In genomic region chr19:35905178-35905727, GRCh38 we compare ENCODE assay signal across 14 cellular contexts. TPM values are rescaled to one million over a fixed set of nuclear protein-coding genes. Genes with fewer than 3 reads are reported as not detected.
DNase-seq lines count a peak whose midpoint lies in the region; ATAC-seq and TF ChIP-seq lines count a peak whose summit lies in the region.
"Had no signal": no experiment of that assay in that cellular context is flagged by ENCODE, and none has a peak within 500 bp of the region (broad histone marks: within the 10 kb centered on the region; RNA-seq: fewer than 3 reads in every experiment).

No MANE protein-coding gene starts in this region.

- WGBS in mesenchymal stem cell: 76% methylated on average over 6 of the region's 6 CpGs
- WGBS in tibial nerve, 2 donors: 71 to 79% methylated on average over 6 of the region's 6 CpGs
- 48% methylated on average over 6 of the region's 6 CpGs for WGBS in hepatocyte (ENCODE audit: low lambda C conversion rate, missing lambda C conversion rate)

- peak overlapping the region; percentile 39 for H3K4me3 Mint-ChIP-seq in activated naive CD4-positive, alpha-beta T cell treated with anti-CD3 and anti-CD28 coated beads, Interleukin-2, amount 50 U/mL, for 24 hours
- H3K4me3 Mint-ChIP-seq in activated CD8-positive, alpha-beta T cell treated with anti-CD3 and anti-CD28 coated beads, Interleukin-2, amount 10 ng/mL, durations not matched to agents 7 days and 5 days: no peak overlapping the region
- no peak overlapping the region for H3K4me3 Mint-ChIP-seq in HFFc6

- H3K4me2 ChIP-seq in mesenchymal stem cell (ENCODE audit: low read length, poor library complexity, severe bottlenecking) (no peak overlapping the region), hepatocyte (no peak overlapping the region)
- H3K4me2 ChIP-seq: SK-N-SH had no signal

- H2AFZ ChIP-seq in mesenchymal stem cell (ENCODE audit: low read depth, low read length) (no peak overlapping the region), hepatocyte (no peak overlapping the region)

- H3K4ac ChIP-seq in mesenchymal stem cell (ENCODE audit: low read depth in 1 of 2, low read length in 2 of 2): no peak overlapping the region

- TF ChIP-seq POLR2A in tibial nerve (IDR thresholded peaks at IDR 0.05): no peak

- no peak overlapping the region for H3K4me3 ChIP-seq in mesenchymal stem cell (ENCODE audit: insufficient read depth in 1 of 2, low read depth in 1 of 2, low read length in 2 of 2)
- no peak overlapping the region for H3K4me3 ChIP-seq in tibial nerve
- no peak overlapping the region for H3K4me3 ChIP-seq in hepatocyte

- no peak overlapping the region for H3K23ac ChIP-seq in mesenchymal stem cell (ENCODE audit: low read length in 2 of 2)

- CTCF ChIA-PET in activated CD8-positive, alpha-beta T cell treated with anti-CD3 and anti-CD28 coated beads, Interleukin-2, amount 10 ng/mL, durations not matched to agents 7 days and 5 days (lab: Charles Lee): interaction anchor here (1.3 kb wide), 1 partner anchor 26 kb away, joined by 5 read pairs; no protein-coding TSS in a partner anchor

- H2BK5ac ChIP-seq in mesenchymal stem cell (ENCODE audit: low read depth, low read length, poor library complexity, severe bottlenecking): no peak overlapping the region

- H4K20me1 ChIP-seq in hepatocyte (ENCODE audit: insufficient read depth, poor library complexity, severe bottlenecking): no peaks in the 10 kb centered on the region

- H3K14ac ChIP-seq in mesenchymal stem cell (ENCODE audit: low read length in 2 of 2): no peak overlapping the region

- H3K36me3 ChIP-seq in mesenchymal stem cell (ENCODE audit: control insufficient read depth in 1 of 2, insufficient read depth in 2 of 2, low read depth in 1 of 2, low read length in 2 of 2): no peaks in the 10 kb centered on the region
- H3K36me3 ChIP-seq in tibial nerve: no peaks in the 10 kb centered on the region
- H3K36me3 ChIP-seq in hepatocyte (replicated peaks; ENCODE audit: insufficient read depth, low read depth): no peaks in the 10 kb centered on the region

- POLR2A ChIA-PET in activated CD8-positive, alpha-beta T cell treated with anti-CD3 and anti-CD28 coated beads, Interleukin-2, amount 10 ng/mL, durations not matched to agents 7 days and 5 days (lab: Charles Lee): no interaction called here

- no peak overlapping the region for H2BK120ac ChIP-seq in mesenchymal stem cell (ENCODE audit: low read depth, low read length)

- peak overlapping the region; percentile 37 for H2BK15ac ChIP-seq in mesenchymal stem cell (ENCODE audit: low read depth, poor library complexity, severe bottlenecking)

- H3K18ac ChIP-seq in mesenchymal stem cell (ENCODE audit: low read depth in 1 of 2, low read length in 2 of 2): no peak overlapping the region

- TF ChIP-seq CTCF in tibial nerve (IDR thresholded peaks at IDR 0.05) (no peak), hepatocyte (IDR thresholded peaks at IDR 0.05; ENCODE audit: poor library complexity) (no peak), HFFc6 (IDR thresholded peaks at IDR 0.05) (no peak)

- no peak overlapping the region for H3K9ac ChIP-seq in mesenchymal stem cell (ENCODE audit: low read length)
- H3K9ac ChIP-seq: SK-N-SH had no signal

- ATAC-seq in activated CD8-positive, alpha-beta T cell treated with anti-CD3 and anti-CD28 coated beads, Interleukin-2, amount 10 ng/mL, durations not matched to agents 7 days and 5 days: no peak

- H3K79me2 ChIP-seq in hepatocyte: no peaks in the 10 kb centered on the region

- H3K9me2 ChIP-seq in hepatocyte (replicated peaks; ENCODE audit: insufficient read depth): no peaks in the 10 kb centered on the region
- H3K9me2 ChIP-seq: SK-N-SH had no signal

- H3K27ac ChIP-seq in mesenchymal stem cell (ENCODE audit: low read length, poor library complexity, severe bottlenecking) (no peak overlapping the region), tibial nerve (peak overlapping the region in 3 of 4 donors; percentile 8 to 94 (median 93)), hepatocyte (no peak overlapping the region)

- H3K27me3 ChIP-seq in mesenchymal stem cell (ENCODE audit: control insufficient read depth in 1 of 2, insufficient read depth in 1 of 2, low read length in 2 of 2) (no peaks in the 10 kb centered on the region), tibial nerve (no peaks in the 10 kb centered on the region), hepatocyte (no peaks in the 10 kb centered on the region)

- no peaks in the 10 kb centered on the region for H3K27me3 Mint-ChIP-seq in activated naive CD4-positive, alpha-beta T cell treated with anti-CD3 and anti-CD28 coated beads, Interleukin-2, amount 50 U/mL, for 24 hours
- H3K27me3 Mint-ChIP-seq in activated CD8-positive, alpha-beta T cell treated with anti-CD3 and anti-CD28 coated beads, Interleukin-2, amount 10 ng/mL, durations not matched to agents 7 days and 5 days (ENCODE audit: low read depth): no peaks in the 10 kb centered on the region
- H3K27me3 Mint-ChIP-seq in HFFc6 (ENCODE audit: insufficient read depth): peaks cover 2% of the 10 kb centered on the region; the same call in 1 of the 2 replicates

- peak overlapping the region; percentile 61 for H3K27ac Mint-ChIP-seq in activated naive CD4-positive, alpha-beta T cell treated with anti-CD3 and anti-CD28 coated beads, Interleukin-2, amount 50 U/mL, for 24 hours
- peak overlapping the region; percentile 81 for H3K27ac Mint-ChIP-seq in activated CD8-positive, alpha-beta T cell treated with anti-CD3 and anti-CD28 coated beads, Interleukin-2, amount 10 ng/mL, durations not matched to agents 7 days and 5 days
- no peak overlapping the region for H3K27ac Mint-ChIP-seq in HFFc6

- H3K4me1 Mint-ChIP-seq in activated naive CD4-positive, alpha-beta T cell treated with anti-CD3 and anti-CD28 coated beads, Interleukin-2, amount 50 U/mL, for 24 hours: peaks cover 52% of the 10 kb centered on the region
- H3K4me1 Mint-ChIP-seq in activated CD8-positive, alpha-beta T cell treated with anti-CD3 and anti-CD28 coated beads, Interleukin-2, amount 10 ng/mL, durations not matched to agents 7 days and 5 days (ENCODE audit: low read depth): peaks cover 62% of the 10 kb centered on the region
- H3K4me1 Mint-ChIP-seq in HFFc6 (ENCODE audit: low read depth): peaks cover 55% of the 10 kb centered on the region

- H2AK5ac ChIP-seq in mesenchymal stem cell (ENCODE audit: low read length, severe bottlenecking): no peak overlapping the region

- DNase-seq in activated naive CD4-positive, alpha-beta T cell treated with Interleukin-2 at 50 U/mL for 16 hours: no peak
- no peak for DNase-seq in activated CD8-positive, alpha-beta T cell treated with anti-CD3 and anti-CD28 coated beads, Interleukin-2, amount 10 ng/mL, durations not matched to agents 7 days and 5 days
- peak; percentile 48 for DNase-seq in mesenchymal stem cell
- DNase-seq in tibial nerve (ENCODE audit: low spot score in 2 of 2): no peak
- no peak for DNase-seq in NCI-H748 (lab: John Stamatoyannopoulos, UW; ENCODE audit: unreplicated experiment)
- DNase-seq in hepatocyte (ENCODE audit: low spot score): no peak
- no peak for DNase-seq in HFFc6
- DNase-seq: NCI-H1417; NCI-H748 treated with DMSO at 0.1 percent for 48 hours; SK-N-SH; stimulated activated naive CD4-positive, alpha-beta T cell treated with Interleukin-2 at 50 U/mL for 16 hours had no signal

- no peaks in the 10 kb centered on the region for H3K79me1 ChIP-seq in mesenchymal stem cell (replicated peaks; ENCODE audit: low read length, poor library complexity, severe bottlenecking)

- no peak overlapping the region for H4K91ac ChIP-seq in mesenchymal stem cell (ENCODE audit: low read length)

- peak overlapping the region in 1 of 2 experiments; percentile 12 for H2BK12ac ChIP-seq in mesenchymal stem cell (ENCODE audit: low read length in 2 of 2)

- H3K36me3 Mint-ChIP-seq in activated naive CD4-positive, alpha-beta T cell treated with anti-CD3 and anti-CD28 coated beads, Interleukin-2, amount 50 U/mL, for 24 hours: no peaks in the 10 kb centered on the region
- peaks cover 17% of the 10 kb centered on the region for H3K36me3 Mint-ChIP-seq in activated CD8-positive, alpha-beta T cell treated with anti-CD3 and anti-CD28 coated beads, Interleukin-2, amount 10 ng/mL, durations not matched to agents 7 days and 5 days (ENCODE audit: low read depth)
- H3K36me3 Mint-ChIP-seq in HFFc6 (ENCODE audit: low read depth): no peaks in the 10 kb centered on the region

- no peak overlapping the region for H4K8ac ChIP-seq in mesenchymal stem cell (ENCODE audit: low read length)

- H3K4me1 ChIP-seq in mesenchymal stem cell (ENCODE audit: control insufficient read depth, insufficient read depth, low read depth, low read length) (peaks cover 22% of the 10 kb centered on the region), tibial nerve (peaks cover 0 to 51% (median 25%) of the 10 kb centered on the region in 4 donors), hepatocyte (ENCODE audit: insufficient read depth) (no peaks in the 10 kb centered on the region)

- TF ChIP-seq EP300 in tibial nerve (IDR thresholded peaks at IDR 0.05): no peak

- H3K9me3 ChIP-seq in mesenchymal stem cell (ENCODE audit: control insufficient read depth, low read length): no peaks in the 10 kb centered on the region
- no peaks in the 10 kb centered on the region for H3K9me3 ChIP-seq in tibial nerve
- H3K9me3 ChIP-seq in hepatocyte (ENCODE audit: low read depth): no peaks in the 10 kb centered on the region
- H3K9me3 ChIP-seq: SK-N-SH had no signal

- no peaks in the 10 kb centered on the region for H3K9me3 Mint-ChIP-seq in activated naive CD4-positive, alpha-beta T cell treated with anti-CD3 and anti-CD28 coated beads, Interleukin-2, amount 50 U/mL, for 24 hours
- H3K9me3 Mint-ChIP-seq in activated CD8-positive, alpha-beta T cell treated with anti-CD3 and anti-CD28 coated beads, Interleukin-2, amount 10 ng/mL, durations not matched to agents 7 days and 5 days (ENCODE audit: insufficient read depth): no peaks in the 10 kb centered on the region
- no peaks in the 10 kb centered on the region for H3K9me3 Mint-ChIP-seq in HFFc6

RNA-seq across cellular contexts. Expression of gene TYROBP, which starts 2.8 kb away (rescaled TPM):
- total RNA-seq in activated CD8-positive, alpha-beta T cell treated with anti-CD3 and anti-CD28 coated beads, Interleukin-2, amount 10 ng/mL, durations not matched to agents 7 days and 5 days: under 1 TPM; 0.52 to 0.71 TPM
- polyA plus RNA-seq in mesenchymal stem cell (2013, experiment 1 of 2): 0.80 TPM
- 0.53 TPM for polyA plus RNA-seq in mesenchymal stem cell (2013, experiment 2 of 2)
- total RNA-seq in tibial nerve: 100 to 1,000 TPM in 3 of 4 donors, 10 to 100 TPM in 1; 41.4 to 122 (median 117) TPM
- total RNA-seq in hepatocyte: 2.8 and 5.9 TPM in 2 replicates
- 2.9 and 4.9 TPM in 2 replicates for polyA plus RNA-seq in hepatocyte
- not detected for total RNA-seq in HFFc6 (2021; fragmentation: NEBNext Ultra II Directional; extraction: Animal tissue kit (Norgen Biotek cat#: 25700))
- total RNA-seq: astrocyte, endothelial cell of umbilical vein had no signal
- polyA plus RNA-seq: endothelial cell of umbilical vein, SK-N-SH had no signal

RNA-seq across cellular contexts. Expression of gene HCST, which starts 2.9 kb away (rescaled TPM):
- 100 to 1,000 TPM; 196 to 216 TPM for total RNA-seq in activated CD8-positive, alpha-beta T cell treated with anti-CD3 and anti-CD28 coated beads, Interleukin-2, amount 10 ng/mL, durations not matched to agents 7 days and 5 days
- 1.4 TPM for polyA plus RNA-seq in mesenchymal stem cell (2013, experiment 1 of 2)
- polyA plus RNA-seq in mesenchymal stem cell (2013, experiment 2 of 2): 1.4 TPM
- total RNA-seq in tibial nerve (10 to 100 TPM; 10.5 to 37.6 (median 15.5) TPM), hepatocyte (0.97 and 1.4 TPM in 2 replicates)
- polyA plus RNA-seq in hepatocyte: 3.9 and 4.8 TPM in 2 replicates
- total RNA-seq in HFFc6 (2021; fragmentation: NEBNext Ultra II Directional; extraction: Animal tissue kit (Norgen Biotek cat#: 25700)): 1 to 10 TPM in 5 of 6 experiments, under 1 TPM in 1; 0.96 to 4.1 (median 1.2) TPM
- total RNA-seq: endothelial cell of umbilical vein had no signal
- polyA plus RNA-seq: endothelial cell of umbilical vein had no signal

RNA-seq across cellular contexts. Expression of gene NFKBID, which starts 4.9 kb away (rescaled TPM):
- 10 to 100 TPM; 39.0 to 40.7 TPM for total RNA-seq in activated CD8-positive, alpha-beta T cell treated with anti-CD3 and anti-CD28 coated beads, Interleukin-2, amount 10 ng/mL, durations not matched to agents 7 days and 5 days
- polyA plus RNA-seq in mesenchymal stem cell (2013, experiment 1 of 2): 4.7 TPM
- 4.1 TPM for polyA plus RNA-seq in mesenchymal stem cell (2013, experiment 2 of 2)
- total RNA-seq in tibial nerve: 10 to 100 TPM; 15.1 to 23.8 (median 21.8) TPM
- total RNA-seq in hepatocyte: 2.7 and 3.9 TPM in 2 replicates
- polyA plus RNA-seq in hepatocyte: 7.3 and 10.8 TPM in 2 replicates
- 1 to 10 TPM; 3.9 to 7.2 (median 5.3) TPM for total RNA-seq in HFFc6 (2021; fragmentation: NEBNext Ultra II Directional; extraction: Animal tissue kit (Norgen Biotek cat#: 25700))

RNA-seq across cellular contexts. Expression of gene LRFN3, which starts 30.9 kb away (rescaled TPM):
- total RNA-seq in activated CD8-positive, alpha-beta T cell treated with anti-CD3 and anti-CD28 coated beads, Interleukin-2, amount 10 ng/mL, durations not matched to agents 7 days and 5 days: 10 to 100 TPM in 1 of 2 experiments, 1 to 10 TPM in 1; 9.8 to 10.3 TPM
- polyA plus RNA-seq in mesenchymal stem cell (2013, experiment 1 of 2): 17.0 TPM
- polyA plus RNA-seq in mesenchymal stem cell (2013, experiment 2 of 2): 16.1 TPM
- total RNA-seq in tibial nerve: 10 to 100 TPM in 2 of 4 donors, 1 to 10 TPM in 2; 5.0 to 20.4 (median 8.6) TPM
- 4.7 and 5.3 TPM in 2 replicates for total RNA-seq in hepatocyte
- polyA plus RNA-seq in hepatocyte: 15.6 and 19.2 TPM in 2 replicates
- 10 to 100 TPM; 15.3 to 21.0 (median 19.1) TPM for total RNA-seq in HFFc6 (2021; fragmentation: NEBNext Ultra II Directional; extraction: Animal tissue kit (Norgen Biotek cat#: 25700))

RNA-seq across cellular contexts. Expression of gene APLP1, which starts 36.9 kb away (rescaled TPM):
- total RNA-seq in activated CD8-positive, alpha-beta T cell treated with anti-CD3 and anti-CD28 coated beads, Interleukin-2, amount 10 ng/mL, durations not matched to agents 7 days and 5 days: 1 to 10 TPM in 1 of 2 experiments, under 1 TPM in 1; 0.87 to 1.4 TPM
- polyA plus RNA-seq in mesenchymal stem cell (2013, experiment 1 of 2): 14.1 TPM
- 14.4 TPM for polyA plus RNA-seq in mesenchymal stem cell (2013, experiment 2 of 2)
- total RNA-seq in tibial nerve: 10 to 100 TPM in 2 of 4 donors, 1 to 10 TPM in 2; 8.7 to 19.7 (median 10.7) TPM
- total RNA-seq in hepatocyte: 19.8 and 29.0 TPM in 2 replicates
- 115 and 147 TPM in 2 replicates for polyA plus RNA-seq in hepatocyte
- total RNA-seq in HFFc6 (2021; fragmentation: NEBNext Ultra II Directional; extraction: Animal tissue kit (Norgen Biotek cat#: 25700)): 10 to 100 TPM; 24.3 to 39.7 (median 38.1) TPM

Comparison
In these comparisons a context has a peak if more than half of its experiments do, and no peak if none do; other contexts are left out.
1. H3K27ac ChIP-seq: peak in tibial nerve (3 of 4); none in mesenchymal stem cell (single experiment) and hepatocyte (single experiment).
2. RNA of gene HCST, which starts 2.9 kb away (total RNA-seq): 196 to 216 TPM in activated CD8-positive, alpha-beta T cell treated with anti-CD3 and anti-CD28 coated beads, Interleukin-2, amount 10 ng/mL, durations not matched to agents 7 days and 5 days; 10.5 to 37.6 TPM in tibial nerve, 0.96 to 4.1 TPM in HFFc6 and 0.97 to 1.4 TPM in hepatocyte; every median in the first group is over 4 times any median in the second.